In the genomic region with DNA sequence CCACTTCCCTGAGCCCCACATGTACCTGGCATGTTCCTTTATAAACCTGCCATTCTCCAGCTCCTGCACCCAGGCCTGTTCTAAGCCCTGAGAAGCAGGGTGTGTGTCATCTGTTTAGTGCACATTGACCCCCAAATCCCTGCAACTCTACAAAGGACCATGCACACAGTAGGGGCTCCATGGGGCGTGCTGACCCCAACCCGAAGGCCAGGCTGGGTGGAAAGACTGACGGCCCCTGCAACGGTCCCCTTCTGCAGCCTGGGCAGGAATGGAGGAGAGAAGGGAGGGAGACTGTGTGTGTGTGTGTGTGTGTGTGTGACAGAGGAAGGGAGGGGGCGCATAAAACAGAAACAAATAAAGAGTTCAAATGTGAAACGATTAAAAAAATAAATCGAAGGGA, we compare ENCODE assay signal across 4 cellular contexts. TPM values are rescaled to one million over a fixed set of nuclear protein-coding genes. Genes with fewer than 3 reads are reported as not detected.
"Had no signal": no experiment of that assay in that cellular context is flagged by ENCODE, and none has a peak within 500 bp of the region (broad histone marks: within the 10 kb centered on the region; RNA-seq: fewer than 3 reads in every experiment).

No MANE protein-coding gene starts in this region.

RNA-seq across cellular contexts. Expression of a gene that starts 32.0 kb away (rescaled TPM):
- total RNA-seq: GM23248, H4, H7, HFFc6 had no signal
- polyA plus RNA-seq: GM23248 had no signal
